Comparison of ENCODE assay signal across 23 cellular contexts in the genomic region with DNA sequence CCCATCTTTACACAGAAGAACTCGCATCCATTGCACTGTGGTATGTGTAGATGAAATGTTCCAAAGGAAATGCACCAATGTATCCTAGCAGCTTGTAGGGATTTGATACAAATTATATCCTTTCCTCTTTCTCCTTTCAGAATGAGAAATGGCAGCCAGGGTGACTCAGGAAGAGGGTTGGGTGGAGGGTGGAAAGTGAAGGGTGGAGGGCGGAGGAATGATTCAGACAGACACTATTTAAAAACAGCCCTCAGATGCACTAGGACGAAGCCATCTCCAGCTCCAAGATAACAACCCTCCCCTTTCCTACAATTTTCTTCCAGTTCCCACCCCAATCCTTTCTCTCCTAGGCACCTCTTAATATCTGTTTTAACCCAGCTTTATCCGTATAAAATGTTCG.
A peak's percentile ranks its signal among the peaks of the same experiment; 100 is the strongest.
DNase-seq lines count a peak whose midpoint lies in the region; ATAC-seq, FAIRE-seq and TF ChIP-seq lines count a peak whose summit lies in the region.
"Had no signal": no experiment of that assay in that cellular context is flagged by ENCODE, and none has a peak within 500 bp of the region (broad histone marks: within the 10 kb centered on the region; RNA-seq: fewer than 3 reads in every experiment).

No MANE protein-coding gene starts in this region.

- H3K4me3 Mint-ChIP-seq in astrocyte (ENCODE audit: unreplicated experiment), result no peak overlapping the region
- H3K4me3 Mint-ChIP-seq: CD4-positive, CD25-positive, alpha-beta regulatory T cell; H9; mesothelial cell of epicardium had no signal

- TF ChIP-seq EP300 in HepG2 (IDR thresholded peaks at IDR 0.05; ENCODE audit: low read depth in 2 of 2, low read length in 2 of 2) (no peak), HepG2 (CRISPR knock-in tag; IDR thresholded peaks at IDR 0.05; ENCODE audit: borderline replicate concordance) (no peak), gastroesophageal sphincter (IDR thresholded peaks at IDR 0.05) (no peak)

- no peak for TF ChIP-seq POLR2A in HepG2 (IDR thresholded peaks at IDR 0.05; ENCODE audit: insufficient read depth in 1 of 2, low read depth in 2 of 2, low read length in 2 of 2)
- TF ChIP-seq POLR2A in gastroesophageal sphincter (IDR thresholded peaks at IDR 0.05), result no peak

- H4K20me1 ChIP-seq in astrocyte (ENCODE audit: insufficient read depth, low read length), result no peaks in the 10 kb centered on the region
- no peaks in the 10 kb centered on the region for H4K20me1 ChIP-seq in HepG2 (ENCODE audit: insufficient read depth, low read length)

- H3K4me2 ChIP-seq in astrocyte (ENCODE audit: low read length) (no peak overlapping the region), HepG2 (ENCODE audit: low read depth, low read length) (no peak overlapping the region)

- no peak for TF ChIP-seq RAD21 in HepG2 (CRISPR knock-in tag; IDR thresholded peaks at IDR 0.05)

- intact Hi-C loops in HepG2 (cut with micrococcal nuclease; ENCODE audit: unreplicated experiment), result no loop called here

- no peaks in the 10 kb centered on the region for H3K27me3 Mint-ChIP-seq in astrocyte (ENCODE audit: low read depth, unreplicated experiment)

- H3K4me1 ChIP-seq in astrocyte (ENCODE audit: insufficient read depth, low read length) (peaks cover 4% of the 10 kb centered on the region), HepG2 (ENCODE audit: insufficient read depth, low read length) (peaks cover 7% of the 10 kb centered on the region), gastroesophageal sphincter (peaks cover 0 to 6% (median 0%) of the 10 kb centered on the region in 3 donors)
- H3K4me1 ChIP-seq: SJCRH30 had no signal

- CTCF ChIA-PET in HepG2 (lab: Yijun Ruan, JAX; ENCODE audit: low intra/inter-chr PET ratio, low total read pairs), result no interaction called here

- H3K36me3 ChIP-seq in astrocyte (ENCODE audit: insufficient read depth, low read length) (no peaks in the 10 kb centered on the region), HepG2 (replicated peaks in 1 of 2; ENCODE audit: control insufficient read depth in 1 of 2, insufficient read depth in 2 of 2, low read length in 2 of 2) (no peaks in the 10 kb centered on the region), gastroesophageal sphincter (no peaks in the 10 kb centered on the region)
- H3K36me3 ChIP-seq: SJCRH30 had no signal

- DNase-seq in A172 (ENCODE audit: low spot score) (peak; percentile 71), HTR-8/SVneo (ENCODE audit: insufficient read length, low spot score) (peak; percentile 5), astrocyte (ENCODE audit: low read depth) (peak; percentile 57), fibroblast of the aortic adventitia (ENCODE audit: low read depth) (peak; percentile 42), inferior parietal cortex (ENCODE audit: extremely low spot score) (no peak), HepG2 (ENCODE audit: low spot score) (no peak)
- DNase-seq in stimulated activated CD4-positive, alpha-beta T cell treated with anti-CD3 and anti-CD28 coated beads, Interleukin-4, amount 100 ng/mL, for 4 hours, result no peak
- DNase-seq: 8988T; activated CD4-positive, alpha-beta T cell treated with anti-CD3 and anti-CD28 coated beads for 48 hours; activated T-cell treated with anti-CD3 and anti-CD28 coated beads, Interleukin-2, amount 50 U/mL, for 1 hour; CD4-positive, CD25-positive, alpha-beta regulatory T cell; cerebellar nuclear complex; H9; KBM-7; NCI-H146; SJCRH30; stimulated activated CD4-positive, alpha-beta T cell treated with anti-CD3 and anti-CD28 coated beads, Interleukin-2, amount 100 ng/mL, for 48 hours; stimulated activated CD8-positive, alpha-beta memory T cell treated with anti-CD3 and anti-CD28 coated beads, Interleukin-4, amount 100 ng/mL, for 48 hours; T-helper 9 cell had no signal

- H3K79me2 ChIP-seq in astrocyte (ENCODE audit: insufficient read depth, low read length) (no peaks in the 10 kb centered on the region), HepG2 (ENCODE audit: insufficient read depth, low read length) (no peaks in the 10 kb centered on the region)

- FAIRE-seq in HTR-8/SVneo (lab: Jason Lieb, UNC), result no peak
- no peak for FAIRE-seq in astrocyte (lab: Jason Lieb, UNC)
- FAIRE-seq in HepG2 (lab: Jason Lieb, UNC), result no peak

- POLR2A ChIA-PET in HepG2 (lab: Yijun Ruan, JAX), result no interaction called here

- H3K4me1 Mint-ChIP-seq in astrocyte (ENCODE audit: low read depth, unreplicated experiment), result peaks cover 8% of the 10 kb centered on the region

- TF ChIP-seq CTCF in astrocyte (IDR thresholded peaks at IDR 0.05; ENCODE audit: insufficient read depth, low read depth, low read length) (no peak), fibroblast of the aortic adventitia (IDR thresholded peaks at IDR 0.05; ENCODE audit: insufficient read depth, low read length) (no peak), HepG2 (CRISPR knock-in tag; IDR thresholded peaks at IDR 0.05) (no peak), gastroesophageal sphincter (IDR thresholded peaks at IDR 0.05) (no peak)

- H3K4me3 ChIP-seq in astrocyte (ENCODE audit: insufficient read depth, low read depth, low read length) (no peak overlapping the region), fibroblast of the aortic adventitia (ENCODE audit: low read depth, low read length) (no peak overlapping the region), HepG2 (replicated peaks in 1 of 3; ENCODE audit: insufficient read depth in 1 of 3, low read depth in 2 of 3, low read length in 3 of 3) (no peak overlapping the region), gastroesophageal sphincter (no peak overlapping the region)
- H3K4me3 ChIP-seq: SJCRH30 had no signal

- H3K9ac ChIP-seq in astrocyte (ENCODE audit: low read length), result no peak overlapping the region
- H3K9ac ChIP-seq in HepG2 (ENCODE audit: insufficient read depth, low read depth, low read length), result no peak overlapping the region

- in situ Hi-C loops in HepG2 (cut with HindIII; ENCODE audit: extremely low pct_ligation_motif_present, low pct_unique_long_range_greater_than_20kb), result no loop called here

- no peak overlapping the region for H3K27ac Mint-ChIP-seq in astrocyte (ENCODE audit: unreplicated experiment)
- H3K27ac Mint-ChIP-seq: activated naive CD4-positive, alpha-beta T cell treated with anti-CD3 and anti-CD28 coated beads, Interleukin-2, amount 50 U/mL, for 72 hours; CD4-positive, CD25-positive, alpha-beta regulatory T cell; H9; mesothelial cell of epicardium had no signal

- H3K27ac ChIP-seq in astrocyte (ENCODE audit: low read depth, low read length) (no peak overlapping the region), HepG2 (ENCODE audit: extremely low read length, insufficient read depth, low read length) (no peak overlapping the region), gastroesophageal sphincter (no peak overlapping the region)
- H3K27ac ChIP-seq: SJCRH30 had no signal

- no TSS peak for BruUV-seq in HepG2 (replicated peaks; lab: Mats Ljungman, UMichigan)

- H3K27me3 ChIP-seq in astrocyte (ENCODE audit: insufficient read depth, low read length) (no peaks in the 10 kb centered on the region), HepG2 (ENCODE audit: control insufficient read depth in 1 of 2, insufficient read depth in 2 of 2, low read length in 2 of 2) (peaks cover 1 to 11% of the 10 kb centered on the region in 2 experiments; a peak in 2 of 5 replicates), gastroesophageal sphincter (no peaks in the 10 kb centered on the region)
- H3K27me3 ChIP-seq: SJCRH30 had no signal

- ATAC-seq in HepG2, result no peak
- ATAC-seq in gastroesophageal sphincter, result no peak
- ATAC-seq: activated naive CD4-positive, alpha-beta T cell treated with anti-CD3 and anti-CD28 coated beads, Interleukin-2, amount 50 U/mL, for 72 hours; sciatic nerve had no signal

- H3K36me3 Mint-ChIP-seq in astrocyte (ENCODE audit: low read depth, unreplicated experiment), result no peaks in the 10 kb centered on the region
- H3K36me3 Mint-ChIP-seq: activated naive CD4-positive, alpha-beta T cell treated with anti-CD3 and anti-CD28 coated beads, Interleukin-2, amount 50 U/mL, for 72 hours; CD4-positive, CD25-positive, alpha-beta regulatory T cell; mesothelial cell of epicardium had no signal

- H3K9me3 Mint-ChIP-seq in astrocyte (ENCODE audit: unreplicated experiment), result no peaks in the 10 kb centered on the region
- H3K9me3 Mint-ChIP-seq: activated naive CD4-positive, alpha-beta T cell treated with anti-CD3 and anti-CD28 coated beads, Interleukin-2, amount 50 U/mL, for 72 hours had no signal

- H3K9me3 ChIP-seq in astrocyte (ENCODE audit: insufficient read depth, low read depth, low read length) (no peaks in the 10 kb centered on the region), HepG2 (ENCODE audit: low read length) (no peaks in the 10 kb centered on the region), gastroesophageal sphincter (no peaks in the 10 kb centered on the region)
- H3K9me3 ChIP-seq: SJCRH30 had no signal

- 36% methylated on average over 5 of the region's 5 CpGs for WGBS in HepG2 (ENCODE audit: low lambda C conversion rate)
- WGBS in gastroesophageal sphincter (ENCODE audit: low coverage in 1 of 2), 2 donors, result 53 to 78% methylated on average over 5 of the region's 5 CpGs

- H2AFZ ChIP-seq in astrocyte (ENCODE audit: low read depth, low read length), result no peak overlapping the region
- H2AFZ ChIP-seq in HepG2 (ENCODE audit: low read length), result no peak overlapping the region

TF ChIP-seq in HepG2, 621 proteins besides CTCF, POLR2A, EP300 and RAD21 (continues in another document):
- TF ChIP-seq IKZF4 (CRISPR knock-in tag; IDR thresholded peaks at IDR 0.05; ENCODE audit: borderline replicate concordance, low read depth, not compliant biosample characterization) (no peak), ZNF256 (CRISPR knock-in tag; conservative IDR thresholded peaks at IDR 0.05) (no peak), TIGD3 (CRISPR knock-in tag; IDR thresholded peaks at IDR 0.05; ENCODE audit: borderline replicate concordance) (no peak), MED1 (CRISPR knock-in tag; IDR thresholded peaks at IDR 0.05) (no peak), XBP1 (CRISPR knock-in tag; IDR thresholded peaks at IDR 0.05) (no peak), PLRG1 (conservative IDR thresholded peaks at IDR 0.05) (no peak), CENPX (CRISPR knock-in tag; IDR thresholded peaks at IDR 0.05) (no peak), ZNF30 (CRISPR knock-in tag; IDR thresholded peaks at IDR 0.05) (no peak), NAIF1 (CRISPR knock-in tag; IDR thresholded peaks at IDR 0.05; ENCODE audit: borderline replicate concordance) (no peak), CBX5 (CRISPR knock-in tag; IDR thresholded peaks at IDR 0.05; ENCODE audit: borderline replicate concordance) (no peak), KDM1A (CRISPR knock-in tag; IDR thresholded peaks at IDR 0.05) (no peak)

Comparison
In these comparisons a context has a peak if more than half of its experiments do, and no peak if none do; other contexts are left out.
1. DNase-seq: peak in A172 (single experiment), HTR-8/SVneo (single experiment), astrocyte (single experiment) and fibroblast of the aortic adventitia (single experiment); none in inferior parietal cortex (single experiment), HepG2 (single experiment) and stimulated activated CD4-positive, alpha-beta T cell treated with anti-CD3 and anti-CD28 coated beads, Interleukin-4, amount 100 ng/mL, for 4 hours (0 of 2).